In the genomic region with DNA sequence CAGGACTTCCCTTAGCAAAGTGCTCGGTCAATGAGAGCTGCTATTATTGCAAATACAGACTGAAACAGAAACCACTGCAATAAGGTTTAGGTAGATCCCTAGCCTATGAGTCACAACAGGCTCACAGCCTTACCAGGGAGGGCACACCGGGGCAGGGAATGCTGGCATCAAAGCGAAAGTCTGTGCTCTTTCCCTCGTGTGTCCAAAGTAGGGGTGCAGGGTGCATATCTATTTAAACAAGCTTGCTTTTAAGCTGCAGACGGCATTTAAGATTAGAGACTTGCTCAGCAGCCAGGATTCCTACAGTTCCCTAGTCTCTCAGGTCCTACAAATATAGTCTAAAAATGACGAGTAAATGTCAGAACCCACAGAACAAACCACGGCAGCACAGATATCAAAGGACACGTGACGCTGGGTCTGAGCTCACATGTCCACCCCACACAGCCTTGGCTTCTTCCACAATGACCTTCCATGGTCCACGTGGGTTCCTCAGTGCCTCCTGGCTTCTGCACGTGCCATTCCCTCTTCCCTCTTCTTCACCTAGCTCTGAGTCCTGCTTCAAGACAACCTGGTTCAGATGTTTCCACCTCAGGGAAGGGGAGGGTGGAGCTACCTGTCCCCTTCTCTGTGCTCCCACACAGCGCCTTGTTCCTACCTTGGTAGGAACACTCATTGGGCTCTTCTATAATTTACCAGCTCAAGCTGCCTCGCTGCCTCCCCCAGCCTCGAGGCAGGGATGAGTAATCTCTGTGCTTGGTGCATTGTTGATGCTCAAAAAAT, we compare ENCODE assay signal across 9 cellular contexts.
A peak's percentile ranks its signal among the peaks of the same experiment; 100 is the strongest.
DNase-seq lines count a peak whose midpoint lies in the region; ATAC-seq, FAIRE-seq and TF ChIP-seq lines count a peak whose summit lies in the region.
"Had no signal": no experiment of that assay in that cellular context is flagged by ENCODE, and none has a peak within 500 bp of the region (broad histone marks: within the 10 kb centered on the region; RNA-seq: fewer than 3 reads in every experiment).

No MANE protein-coding gene starts in this region.

- H3K27me3 ChIP-seq in adipocyte (replicated peaks; ENCODE audit: control insufficient read depth, insufficient read depth, low read length) = no peaks in the 10 kb centered on the region
- H3K27me3 ChIP-seq in transverse colon = no peaks in the 10 kb centered on the region
- H3K27me3 ChIP-seq: neutrophil had no signal

- H3K27ac ChIP-seq in kidney (ENCODE audit: low read depth in 2 of 2, low read length in 2 of 2) (peak overlapping the region in 1 of 2 donors; percentile 62), transverse colon (peak overlapping the region; percentile 43 to 75 (median 56))
- H3K27ac ChIP-seq: neutrophil had no signal

- in situ Hi-C loops in transverse colon (cut with MboI; ENCODE audit: low pct_ligation_motif_present in 1 of 4, low pct_unique_long_range_greater_than_20kb in 1 of 4, low sequenced_read_pairs in 3 of 4) = no loop called here

- TF ChIP-seq CTCF in kidney (IDR thresholded peaks at IDR 0.05; ENCODE audit: borderline replicate concordance, extremely low read depth, insufficient read depth) = no peak
- no peak for TF ChIP-seq CTCF in transverse colon (IDR thresholded peaks at IDR 0.05)

- peak; percentile 89 for DNase-seq in ELR (ENCODE audit: low read depth)
- peak; percentile 97 for DNase-seq in HPDE6-E6E7 (ENCODE audit: extremely low spot score)
- peak; percentile 86 for DNase-seq in adipocyte (ENCODE audit: low read depth)
- peak; percentile 73 for DNase-seq in kidney
- peak; percentile 28 for DNase-seq in transverse colon
- DNase-seq in DMS 273 (lab: John Stamatoyannopoulos, UW; ENCODE audit: unreplicated experiment) = no peak
- DNase-seq in hippocampal formation (lab: John Stamatoyannopoulos, UW) = no peak

- intact Hi-C loops in kidney (cut with DNase I) = no loop called here
- intact Hi-C loops in transverse colon (cut with DNase I; ENCODE audit: low total_unique reads) = no loop called here

- no peak overlapping the region for H3K9ac ChIP-seq in adipocyte (ENCODE audit: low read length)
- no peak overlapping the region for H3K9ac ChIP-seq in kidney (ENCODE audit: low read length in 2 of 2)

- ATAC-seq in GM21381 (IDR thresholded peaks at IDR 0.05; ENCODE audit: unreplicated experiment) = peak; percentile 88

- no peak for FAIRE-seq in kidney (lab: Jason Lieb, UNC)

- no peak for TF ChIP-seq EP300 in transverse colon (IDR thresholded peaks at IDR 0.05; ENCODE audit: low read depth)

- H3K4me3 ChIP-seq in adipocyte (ENCODE audit: low read length) (no peak overlapping the region), kidney (ENCODE audit: low read length in 2 of 2) (peak overlapping the region; percentile 17 to 58), transverse colon (peak overlapping the region in 2 of 4 donors; percentile 15 to 30)

- no peak for TF ChIP-seq POLR2A in transverse colon (IDR thresholded peaks at IDR 0.05)

- WGBS in transverse colon (ENCODE audit: low coverage in 1 of 2), 2 donors = 33 to 49% methylated on average over 1 to 14 of the region's 14 CpGs

- H3K4me1 ChIP-seq in adipocyte (ENCODE audit: control insufficient read depth, insufficient read depth, low read length) (peaks cover 10% of the 10 kb centered on the region), kidney (ENCODE audit: control insufficient read depth in 1 of 2, insufficient read depth in 1 of 2, low read depth in 1 of 2, low read length in 2 of 2) (peaks cover 8 to 9% of the 10 kb centered on the region in 2 donors), transverse colon (peaks cover 6 to 42% (median 24%) of the 10 kb centered on the region in 4 donors)

- no peaks in the 10 kb centered on the region for H3K9me3 ChIP-seq in adipocyte (ENCODE audit: control insufficient read depth, low read length)
- H3K9me3 ChIP-seq in kidney (ENCODE audit: control insufficient read depth in 1 of 2, low read length in 2 of 2) = no peaks in the 10 kb centered on the region
- no peaks in the 10 kb centered on the region for H3K9me3 ChIP-seq in transverse colon
- H3K9me3 ChIP-seq: neutrophil had no signal

- H3K36me3 ChIP-seq in adipocyte (ENCODE audit: control insufficient read depth, insufficient read depth, low read length, severe bottlenecking) = no peaks in the 10 kb centered on the region
- no peaks in the 10 kb centered on the region for H3K36me3 ChIP-seq in kidney (ENCODE audit: control insufficient read depth in 1 of 2, insufficient read depth in 2 of 2, low read length in 2 of 2)
- H3K36me3 ChIP-seq in transverse colon = no peaks in the 10 kb centered on the region

Comparison
In these comparisons a context has a peak if more than half of its experiments do, and no peak if none do; other contexts are left out.
1. DNase-seq: peak in ELR (single experiment), HPDE6-E6E7 (single experiment), adipocyte (single experiment), kidney (single experiment) and transverse colon (single experiment); none in DMS 273 (single experiment) and hippocampal formation (0 of 2).